21 cellular contexts compared by ENCODE assay signal in genomic region chr16:734981-735881, GRCh38. TPM values are rescaled to one million over a fixed set of nuclear protein-coding genes. Genes with fewer than 3 reads are reported as not detected.
A peak's percentile ranks its signal among the peaks of the same experiment; 100 is the strongest.
DNase-seq lines count a peak whose midpoint lies in the region; ATAC-seq, FAIRE-seq and TF ChIP-seq lines count a peak whose summit lies in the region.
"Had no signal": no experiment of that assay in that cellular context is flagged by ENCODE, and none has a peak within 500 bp of the region (broad histone marks: within the 10 kb centered on the region; RNA-seq: fewer than 3 reads in every experiment).

No MANE protein-coding gene starts in this region.

- no peak overlapping the region; the same call in 1 of the 2 replicates for H2BK5ac ChIP-seq in H1 (ENCODE audit: low read depth, low read length)

- peaks cover 4% of the 10 kb centered on the region; the same call in 1 of the 2 replicates for H3K23me2 ChIP-seq in H1 (ENCODE audit: low read depth, low read length)

- no peak overlapping the region for H3K18ac ChIP-seq in H1 (ENCODE audit: extremely low read depth, low read length)

- H2BK20ac ChIP-seq in H1 (ENCODE audit: low read length), result no peak overlapping the region

- no peak for ATAC-seq in activated T-cell treated with anti-CD3 and anti-CD28 coated beads, Interleukin-2, amount 50 U/mL, for 4 hours
- ATAC-seq in upper lobe of right lung, result no peak
- ATAC-seq: gastroesophageal sphincter had no signal

- peak overlapping the region; percentile 42 for H3K4me3 Mint-ChIP-seq in activated T-cell treated with anti-CD3 and anti-CD28 coated beads, Interleukin-2, amount 50 U/mL, for 24 hours
- no peak overlapping the region for H3K4me3 Mint-ChIP-seq in activated T-cell treated with anti-CD3 and anti-CD28 coated beads, Interleukin-2, amount 50 U/mL, for 4 hours
- H3K4me3 Mint-ChIP-seq in CD8-positive, alpha-beta memory T cell, result peak overlapping the region in 1 of 7 donors; percentile 76

- no peak for FAIRE-seq in H1 (lab: Jason Lieb, UNC)

- in situ Hi-C loops in GM13976 (cut with MboI; ENCODE audit: low sequenced_read_pairs, unreplicated experiment), result no loop called here

- H3K27ac Mint-ChIP-seq in activated T-cell treated with anti-CD3 and anti-CD28 coated beads, Interleukin-2, amount 50 U/mL, for 24 hours, result peak overlapping the region; percentile 95
- H3K27ac Mint-ChIP-seq in CD8-positive, alpha-beta memory T cell, result no peak overlapping the region
- H3K27ac Mint-ChIP-seq: CD4-positive, CD25-positive, alpha-beta regulatory T cell; progenitor cell of endocrine pancreas had no signal

- TF ChIP-seq CTCF in RWPE1 (conservative IDR thresholded peaks at IDR 0.05; ENCODE audit: low read depth), result no peak
- no peak for TF ChIP-seq CTCF in H1 (IDR thresholded peaks at IDR 0.05; ENCODE audit: control extremely low read depth in 1 of 3, insufficient read depth in 1 of 3, low read depth in 1 of 3, low read length in 3 of 3)
- TF ChIP-seq CTCF in upper lobe of right lung (IDR thresholded peaks at IDR 0.05), result no peak
- TF ChIP-seq CTCF in GM13976 (IDR thresholded peaks at IDR 0.05; ENCODE audit: borderline replicate concordance, control extremely low read depth, extremely low read depth, insufficient read depth, missing control alignments), result no peak

- no peak overlapping the region for H4K91ac ChIP-seq in H1 (replicated peaks; ENCODE audit: insufficient read length, low read length)

- no peak overlapping the region for H2BK12ac ChIP-seq in H1 (ENCODE audit: low read depth, low read length)

- WGBS in H1 (ENCODE audit: extremely low coverage in 1 of 2, insufficient coverage in 1 of 2, insufficient read length in 1 of 2, insufficient replicate concordance in 2 of 2, low coverage in 1 of 2, low lambda C conversion rate in 2 of 2, missing lambda C conversion rate in 1 of 2), 2 experiments, result 93% methylated on average over 25 of the region's 25 CpGs; no CpG with 5 or more reads in 1 of the 2 experiments

- no peak overlapping the region for H3K4me3 ChIP-seq in CD8-positive, alpha-beta memory T cell (ENCODE audit: low read length)
- H3K4me3 ChIP-seq in H1 (ENCODE audit: extremely low read depth in 1 of 4, insufficient read depth in 2 of 4, low read depth in 3 of 4, low read length in 4 of 4), result no peak overlapping the region
- no peak overlapping the region for H3K4me3 ChIP-seq in upper lobe of right lung
- H3K4me3 ChIP-seq: colonic mucosa, esophagus squamous epithelium, gastroesophageal sphincter, HAP-1 had no signal

- TF ChIP-seq EP300 in H1 (IDR thresholded peaks at IDR 0.05; ENCODE audit: borderline replicate concordance in 1 of 2, low read depth in 2 of 2, low read length in 2 of 2), result no peak

- no peak overlapping the region for H2BK15ac ChIP-seq in H1 (ENCODE audit: low read length)

- peaks cover 43% of the 10 kb centered on the region for H3K4me1 Mint-ChIP-seq in activated T-cell treated with anti-CD3 and anti-CD28 coated beads, Interleukin-2, amount 50 U/mL, for 24 hours (ENCODE audit: low read depth)
- peaks cover 16% of the 10 kb centered on the region for H3K4me1 Mint-ChIP-seq in activated T-cell treated with anti-CD3 and anti-CD28 coated beads, Interleukin-2, amount 50 U/mL, for 4 hours (ENCODE audit: low read depth)
- H3K4me1 Mint-ChIP-seq in CD8-positive, alpha-beta memory T cell, result peaks cover 0 to 12% (median 1%) of the 10 kb centered on the region in 3 donors

- no peak overlapping the region for H3K23ac ChIP-seq in H1 (ENCODE audit: insufficient read length)

- H3K4me2 ChIP-seq in H1 (ENCODE audit: insufficient read depth in 1 of 2, low read depth in 2 of 2, low read length in 2 of 2), result no peak overlapping the region

- H4K5ac ChIP-seq in H1 (ENCODE audit: insufficient read length, low read depth, low read length), result no peak overlapping the region

- TF ChIP-seq POLR2A in H1 (IDR thresholded peaks at IDR 0.05; ENCODE audit: control extremely low read depth in 1 of 2, low read depth in 2 of 2, low read length in 2 of 2), result no peak

- H3K36me3 Mint-ChIP-seq in activated T-cell treated with anti-CD3 and anti-CD28 coated beads, Interleukin-2, amount 50 U/mL, for 24 hours (ENCODE audit: low read depth), result peaks cover 78% of the 10 kb centered on the region
- H3K36me3 Mint-ChIP-seq in activated T-cell treated with anti-CD3 and anti-CD28 coated beads, Interleukin-2, amount 50 U/mL, for 4 hours (ENCODE audit: insufficient read depth), result peaks cover 14% of the 10 kb centered on the region
- H3K36me3 Mint-ChIP-seq in CD8-positive, alpha-beta memory T cell, result peaks cover 0 to 47% (median 2%) of the 10 kb centered on the region in 3 donors

- H3K27me3 Mint-ChIP-seq in activated T-cell treated with anti-CD3 and anti-CD28 coated beads, Interleukin-2, amount 50 U/mL, for 24 hours, result no peaks in the 10 kb centered on the region
- H3K27me3 Mint-ChIP-seq in activated T-cell treated with anti-CD3 and anti-CD28 coated beads, Interleukin-2, amount 50 U/mL, for 4 hours (ENCODE audit: low read depth), result no peaks in the 10 kb centered on the region
- H3K27me3 Mint-ChIP-seq in CD8-positive, alpha-beta memory T cell, result no peaks in the 10 kb centered on the region
- H3K27me3 Mint-ChIP-seq: brain; CD4-positive, CD25-positive, alpha-beta regulatory T cell; progenitor cell of endocrine pancreas had no signal

- peak overlapping the region; percentile 75 for H3K27ac ChIP-seq in CD8-positive, alpha-beta memory T cell (ENCODE audit: low read depth, low read length)
- H3K27ac ChIP-seq in RWPE1, result peak overlapping the region; percentile 81
- no peak overlapping the region for H3K27ac ChIP-seq in H1 (ENCODE audit: low read depth, low read length)
- no peak overlapping the region for H3K27ac ChIP-seq in upper lobe of right lung
- H3K27ac ChIP-seq: colonic mucosa, esophagus squamous epithelium, gastroesophageal sphincter had no signal

- H3K4ac ChIP-seq in H1 (replicated peaks; ENCODE audit: insufficient read length, low read depth, low read length), result no peak overlapping the region

- POLR2A ChIA-PET in CD8-positive, alpha-beta memory T cell (lab: Charles Lee), result interaction anchor here (2.3 kb wide), 1 partner anchor 14 kb away, joined by 8 read pairs; the partner anchor contains the start of gene ANTKMT
- POLR2A ChIA-PET in RWPE1 (lab: Yijun Ruan, JAX; ENCODE audit: low non-redundant PET) (interaction anchor here (0.5 kb wide), 1 partner anchor 48 kb away, joined by 4 read pairs; no protein-coding TSS in a partner anchor), H1 (lab: Charles Lee; ENCODE audit: partially characterized antibody) (interaction anchor here (1.0 to 23.0 kb wide), 6 partner anchors 9 to 50 kb away, joined by 3 to 353 read pairs (median 5); partner anchors contain the start of genes ANTKMT, CCDC78, HAGHL and METRN)

- H3K9me3 ChIP-seq in CD8-positive, alpha-beta memory T cell (ENCODE audit: low read length), result no peaks in the 10 kb centered on the region
- H3K9me3 ChIP-seq in H1 (ENCODE audit: insufficient read depth in 2 of 2, low read depth in 1 of 2, low read length in 1 of 2) (no peaks in the 10 kb centered on the region), upper lobe of right lung (no peaks in the 10 kb centered on the region)
- H3K9me3 ChIP-seq: colonic mucosa, esophagus squamous epithelium, gastroesophageal sphincter, HAP-1 had no signal

- no peaks in the 10 kb centered on the region for H3K79me1 ChIP-seq in H1 (ENCODE audit: low read depth, low read length)

- no peak overlapping the region for H3K9ac ChIP-seq in H1 (replicated peaks in 1 of 4; ENCODE audit: extremely low read depth in 1 of 4, low read depth in 3 of 4, low read length in 3 of 4)

- H3K9me3 Mint-ChIP-seq in activated T-cell treated with anti-CD3 and anti-CD28 coated beads, Interleukin-2, amount 50 U/mL, for 24 hours, result no peaks in the 10 kb centered on the region
- H3K9me3 Mint-ChIP-seq in activated T-cell treated with anti-CD3 and anti-CD28 coated beads, Interleukin-2, amount 50 U/mL, for 4 hours, result no peaks in the 10 kb centered on the region
- H3K9me3 Mint-ChIP-seq in CD8-positive, alpha-beta memory T cell, result no peaks in the 10 kb centered on the region
- H3K9me3 Mint-ChIP-seq: CD4-positive, CD25-positive, alpha-beta regulatory T cell had no signal

- H2AFZ ChIP-seq in H1 (ENCODE audit: low read length), result no peak overlapping the region

- peaks cover 2 to 10% of the 10 kb centered on the region in 2 experiments for H4K20me1 ChIP-seq in H1 (replicated peaks in 1 of 2; ENCODE audit: control insufficient read depth in 1 of 2, insufficient read depth in 2 of 2, low read length in 2 of 2)

- no peaks in the 10 kb centered on the region for H3K79me2 ChIP-seq in H1 (ENCODE audit: control insufficient read depth in 1 of 2, insufficient read depth in 2 of 2, low read length in 2 of 2)

- no peaks in the 10 kb centered on the region for H3K27me3 ChIP-seq in CD8-positive, alpha-beta memory T cell (ENCODE audit: insufficient read depth, low read length, poor library complexity, severe bottlenecking)
- H3K27me3 ChIP-seq in H1 (replicated peaks in 1 of 4; ENCODE audit: control insufficient read depth in 3 of 4, extremely low read depth in 1 of 4, insufficient read depth in 3 of 4, low read length in 3 of 4) (no peaks in the 10 kb centered on the region), upper lobe of right lung (no peaks in the 10 kb centered on the region)
- H3K27me3 ChIP-seq: colonic mucosa, esophagus squamous epithelium, gastroesophageal sphincter had no signal

- H3K56ac ChIP-seq in H1 (replicated peaks; ENCODE audit: insufficient read length, low read depth, low read length), result no peak overlapping the region

- no peak overlapping the region for H2AK5ac ChIP-seq in H1 (ENCODE audit: low read depth, low read length)

- H2BK120ac ChIP-seq in H1 (replicated peaks; ENCODE audit: low read depth, low read length), result no peak overlapping the region

- peaks cover 19% of the 10 kb centered on the region for H3K36me3 ChIP-seq in CD8-positive, alpha-beta memory T cell (ENCODE audit: insufficient read depth, low read length)
- H3K36me3 ChIP-seq in H1 (ENCODE audit: control insufficient read depth in 2 of 4, insufficient read depth in 4 of 4, low read length in 3 of 4), result peaks cover 0 to 3% (median 2%) of the 10 kb centered on the region in 4 experiments; a peak in 2 of 8 replicates
- peaks cover 29% of the 10 kb centered on the region for H3K36me3 ChIP-seq in upper lobe of right lung

- peak overlapping the region; percentile 25; the same call in 1 of the 2 replicates for H4K8ac ChIP-seq in H1 (ENCODE audit: extremely low read depth, insufficient read depth, low read length)

- no peak for TF ChIP-seq RAD21 in H1 (IDR thresholded peaks at IDR 0.05 in 1 of 2, conservative IDR thresholded peaks at IDR 0.05 in 1 of 2; ENCODE audit: low read depth in 2 of 2, low read length in 2 of 2)

- no peak overlapping the region for H3K14ac ChIP-seq in H1 (ENCODE audit: insufficient read length)

- peaks cover 7% of the 10 kb centered on the region for H3K4me1 ChIP-seq in CD8-positive, alpha-beta memory T cell (ENCODE audit: insufficient read depth, low read length)
- peaks cover 0 to 8% (median 3%) of the 10 kb centered on the region in 4 experiments; a peak in 5 of 7 replicates for H3K4me1 ChIP-seq in H1 (replicated peaks in 1 of 4; ENCODE audit: control insufficient read depth in 3 of 4, insufficient read depth in 4 of 4, low read length in 3 of 4)
- H3K4me1 ChIP-seq in upper lobe of right lung, result peaks cover 11% of the 10 kb centered on the region

- DNase-seq in activated T-cell treated with anti-CD3 and anti-CD28 coated beads, Interleukin-2, amount 50 U/mL, for 24 hours, result peak; percentile 31
- DNase-seq in activated T-cell treated with anti-CD3 and anti-CD28 coated beads, Interleukin-2, amount 50 U/mL, for 4 hours, result no peak
- no peak for DNase-seq in CD8-positive, alpha-beta memory T cell
- no peak for DNase-seq in RWPE1 (ENCODE audit: low spot score)
- no peak for DNase-seq in H1 (ENCODE audit: low read depth in 1 of 2, low spot score in 2 of 2)
- no peak for DNase-seq in upper lobe of right lung
- no peak for DNase-seq in GM13976 (ENCODE audit: low spot score)
- DNase-seq in NCI-H2029 (lab: John Stamatoyannopoulos, UW), result no peak
- DNase-seq: activated CD4-positive, alpha-beta T cell treated with anti-CD3 and anti-CD28 coated beads for 4 hours; colonic mucosa; esophagus squamous epithelium; islet precursor cell; NCI-H1436; NCI-H526; SHP77; SW 1271 had no signal

- CTCF ChIA-PET in CD8-positive, alpha-beta memory T cell (lab: Charles Lee), result interaction anchor here (1.1 to 18.9 kb wide), 2 partner anchors 18 to 50 kb away, joined by 3 to 332 read pairs; partner anchors contain the start of genes ANTKMT, CCDC78, HAGHL and METRN
- CTCF ChIA-PET in RWPE1 (lab: Yijun Ruan, JAX), result no interaction called here
- CTCF ChIA-PET in H1 (lab: Charles Lee; ENCODE audit: partially characterized antibody), result interaction anchor here (1.2 to 35.8 kb wide), 7 partner anchors 9 to 49 kb away, joined by 4 to 977 read pairs (median 14); partner anchors contain the start of genes ANTKMT, CCDC78, CHTF18 and FBXL16

- intact Hi-C loops in upper lobe of right lung (cut with DNase I), result no loop called here

RNA-seq across cellular contexts. Expression of gene CIAO3, which starts 5.6 kb away (rescaled TPM):
- total RNA-seq in activated T-cell treated with anti-CD3 and anti-CD28 coated beads, Interleukin-2, amount 50 U/mL, for 4 hours, result 10 to 100 TPM; 30.1 to 39.5 (median 34.8) TPM
- total RNA-seq in CD8-positive, alpha-beta memory T cell, result 10 to 100 TPM; 34.8 to 37.9 TPM
- 23.1 TPM for polyA plus RNA-seq in CD8-positive, alpha-beta memory T cell
- 20.4 and 21.0 TPM in 2 replicates for total RNA-seq in H1 (2021; fragmentation: NEBNext Ultra II Directional; extraction: Animal tissue kit (Norgen Biotek cat#: 25700))
- polyA plus RNA-seq in H1 (2011; rRNA removed), result 20.0 and 29.6 TPM in 2 replicates
- polyA plus RNA-seq in H1 (2011; cell fraction: cytosol; rRNA removed), result 22.4 TPM
- 97.6 TPM for polyA plus RNA-seq in H1 (2011; cell fraction: nucleus; rRNA removed)
- 14.5 to 22.5 TPM (median 20.0 TPM) in 4 replicates for polyA plus RNA-seq in H1 (2012, experiment 1 of 2)
- polyA plus RNA-seq in H1 (2012, experiment 2 of 2), result 20.5 TPM
- polyA plus RNA-seq in H1 (2013, experiment 1 of 2), result 10.8 TPM
- 10.0 TPM for polyA plus RNA-seq in H1 (2013, experiment 2 of 2)
- polyA minus RNA-seq in H1 (2011; rRNA and poly(A)+ RNA removed), result 17.6 and 21.1 TPM in 2 replicates
- 21.1 TPM for polyA minus RNA-seq in H1 (2011; cell fraction: cytosol; rRNA and poly(A)+ RNA removed)
- polyA minus RNA-seq in H1 (2011; cell fraction: nucleus; rRNA and poly(A)+ RNA removed), result 52.8 TPM
- 24.2 TPM for total RNA-seq in upper lobe of right lung

RNA-seq across cellular contexts. Expression of gene HAGHL, which starts 8.3 kb away (rescaled TPM):
- 10 to 100 TPM in 2 of 3 donors, 1 to 10 TPM in 1; 8.8 to 13.0 (median 12.4) TPM for total RNA-seq in activated T-cell treated with anti-CD3 and anti-CD28 coated beads, Interleukin-2, amount 50 U/mL, for 4 hours
- 10 to 100 TPM; 31.5 to 35.6 TPM for total RNA-seq in CD8-positive, alpha-beta memory T cell
- 10.7 TPM for polyA plus RNA-seq in CD8-positive, alpha-beta memory T cell
- 23.1 and 26.6 TPM in 2 replicates for total RNA-seq in H1 (2021; fragmentation: NEBNext Ultra II Directional; extraction: Animal tissue kit (Norgen Biotek cat#: 25700))
- 26.9 and 41.5 TPM in 2 replicates for polyA plus RNA-seq in H1 (2011; rRNA removed)
- 40.3 TPM for polyA plus RNA-seq in H1 (2011; cell fraction: cytosol; rRNA removed)
- 107 TPM for polyA plus RNA-seq in H1 (2011; cell fraction: nucleus; rRNA removed)
- 12.3 to 24.7 TPM (median 23.4 TPM) in 4 replicates for polyA plus RNA-seq in H1 (2012, experiment 1 of 2)
- 11.8 TPM for polyA plus RNA-seq in H1 (2012, experiment 2 of 2)
- polyA plus RNA-seq in H1 (2013, experiment 1 of 2), result 12.5 TPM
- 14.3 TPM for polyA plus RNA-seq in H1 (2013, experiment 2 of 2)
- polyA minus RNA-seq in H1 (2011; rRNA and poly(A)+ RNA removed), result 2.0 and 3.2 TPM in 2 replicates
- 12.3 TPM for polyA minus RNA-seq in H1 (2011; cell fraction: cytosol; rRNA and poly(A)+ RNA removed)
- polyA minus RNA-seq in H1 (2011; cell fraction: nucleus; rRNA and poly(A)+ RNA removed), result 15.1 TPM
- 8.9 TPM for total RNA-seq in upper lobe of right lung

RNA-seq across cellular contexts. Expression of gene CCDC78, which starts 9.0 kb away (rescaled TPM):
- 1 to 10 TPM; 5.4 to 9.1 (median 7.0) TPM for total RNA-seq in activated T-cell treated with anti-CD3 and anti-CD28 coated beads, Interleukin-2, amount 50 U/mL, for 4 hours
- 1 to 10 TPM; 9.8 to 9.9 TPM for total RNA-seq in CD8-positive, alpha-beta memory T cell
- 0.53 TPM for polyA plus RNA-seq in CD8-positive, alpha-beta memory T cell
- total RNA-seq in H1 (2021; fragmentation: NEBNext Ultra II Directional; extraction: Animal tissue kit (Norgen Biotek cat#: 25700)), result 8.2 and 8.5 TPM in 2 replicates
- polyA plus RNA-seq in H1 (2011; rRNA removed), result 7.1 and 10.9 TPM in 2 replicates
- 9.8 TPM for polyA plus RNA-seq in H1 (2011; cell fraction: cytosol; rRNA removed)
- 90.1 TPM for polyA plus RNA-seq in H1 (2011; cell fraction: nucleus; rRNA removed)
- polyA plus RNA-seq in H1 (2012, experiment 1 of 2), result 7.2 to 12.1 TPM (median 10.1 TPM) in 4 replicates
- polyA plus RNA-seq in H1 (2012, experiment 2 of 2), result 4.7 TPM
- 6.5 TPM for polyA plus RNA-seq in H1 (2013, experiment 1 of 2)
- polyA plus RNA-seq in H1 (2013, experiment 2 of 2), result 6.2 TPM
- polyA minus RNA-seq in H1 (2011; rRNA and poly(A)+ RNA removed), result 1.3 and 1.4 TPM in 2 replicates
- 2.9 TPM for polyA minus RNA-seq in H1 (2011; cell fraction: cytosol; rRNA and poly(A)+ RNA removed)
- 14.3 TPM for polyA minus RNA-seq in H1 (2011; cell fraction: nucleus; rRNA and poly(A)+ RNA removed)
- 0.78 TPM for total RNA-seq in upper lobe of right lung

RNA-seq across cellular contexts. Expression of gene ANTKMT, which starts 14.3 kb away (rescaled TPM):
- 10 to 100 TPM; 66.0 to 75.0 (median 67.8) TPM for total RNA-seq in activated T-cell treated with anti-CD3 and anti-CD28 coated beads, Interleukin-2, amount 50 U/mL, for 4 hours
- 10 to 100 TPM; 64.2 to 72.0 TPM for total RNA-seq in CD8-positive, alpha-beta memory T cell
- polyA plus RNA-seq in CD8-positive, alpha-beta memory T cell, result 127 TPM
- total RNA-seq in H1 (2021; fragmentation: NEBNext Ultra II Directional; extraction: Animal tissue kit (Norgen Biotek cat#: 25700)), result 26.5 and 31.8 TPM in 2 replicates
- polyA plus RNA-seq in H1 (2011; rRNA removed), result 26.6 and 50.3 TPM in 2 replicates
- polyA plus RNA-seq in H1 (2011; cell fraction: cytosol; rRNA removed), result 26.8 TPM
- polyA plus RNA-seq in H1 (2011; cell fraction: nucleus; rRNA removed), result 47.4 TPM
- 5.3 to 19.7 TPM (median 15.5 TPM) in 4 replicates for polyA plus RNA-seq in H1 (2012, experiment 1 of 2)
- polyA plus RNA-seq in H1 (2012, experiment 2 of 2), result 9.2 TPM
- polyA plus RNA-seq in H1 (2013, experiment 1 of 2), result 26.3 TPM
- polyA plus RNA-seq in H1 (2013, experiment 2 of 2), result 25.7 TPM
- polyA minus RNA-seq in H1 (2011; rRNA and poly(A)+ RNA removed), result 0.66 and 1.2 TPM in 2 replicates
- polyA minus RNA-seq in H1 (2011; cell fraction: cytosol; rRNA and poly(A)+ RNA removed), result 13.1 TPM
- 15.1 TPM for polyA minus RNA-seq in H1 (2011; cell fraction: nucleus; rRNA and poly(A)+ RNA removed)
- total RNA-seq in upper lobe of right lung, result 30.5 TPM

RNA-seq across cellular contexts. Expression of gene METRN, which starts 20.3 kb away (rescaled TPM):
- 10 to 100 TPM; 23.8 to 34.7 (median 28.2) TPM for total RNA-seq in activated T-cell treated with anti-CD3 and anti-CD28 coated beads, Interleukin-2, amount 50 U/mL, for 4 hours
- 10 to 100 TPM; 34.8 to 38.2 TPM for total RNA-seq in CD8-positive, alpha-beta memory T cell
- polyA plus RNA-seq in CD8-positive, alpha-beta memory T cell, result 50.3 TPM
- total RNA-seq in H1 (2021; fragmentation: NEBNext Ultra II Directional; extraction: Animal tissue kit (Norgen Biotek cat#: 25700)), result 18.7 and 19.1 TPM in 2 replicates
- polyA plus RNA-seq in H1 (2011; rRNA removed), result 25.8 and 43.4 TPM in 2 replicates
- 39.6 TPM for polyA plus RNA-seq in H1 (2011; cell fraction: cytosol; rRNA removed)
- polyA plus RNA-seq in H1 (2011; cell fraction: nucleus; rRNA removed), result 64.1 TPM
- polyA plus RNA-seq in H1 (2012, experiment 1 of 2), result 7.7 to 23.1 TPM (median 19.6 TPM) in 4 replicates
- 13.6 TPM for polyA plus RNA-seq in H1 (2012, experiment 2 of 2)
- 11.6 TPM for polyA plus RNA-seq in H1 (2013, experiment 1 of 2)
- polyA plus RNA-seq in H1 (2013, experiment 2 of 2), result 12.0 TPM
- polyA minus RNA-seq in H1 (2011; rRNA and poly(A)+ RNA removed), result 2.6 and 3.7 TPM in 2 replicates
- 10.6 TPM for polyA minus RNA-seq in H1 (2011; cell fraction: cytosol; rRNA and poly(A)+ RNA removed)
- polyA minus RNA-seq in H1 (2011; cell fraction: nucleus; rRNA and poly(A)+ RNA removed), result 13.7 TPM
- 30.4 TPM for total RNA-seq in upper lobe of right lung

Comparison
In these comparisons a context has a peak if more than half of its experiments do, and no peak if none do; other contexts are left out.
1. H3K27ac ChIP-seq: peak in CD8-positive, alpha-beta memory T cell (single experiment) and RWPE1 (single experiment); none in H1 (single experiment) and upper lobe of right lung (single experiment).